ENCODE assay signal across 1 cellular context in the genomic region with DNA sequence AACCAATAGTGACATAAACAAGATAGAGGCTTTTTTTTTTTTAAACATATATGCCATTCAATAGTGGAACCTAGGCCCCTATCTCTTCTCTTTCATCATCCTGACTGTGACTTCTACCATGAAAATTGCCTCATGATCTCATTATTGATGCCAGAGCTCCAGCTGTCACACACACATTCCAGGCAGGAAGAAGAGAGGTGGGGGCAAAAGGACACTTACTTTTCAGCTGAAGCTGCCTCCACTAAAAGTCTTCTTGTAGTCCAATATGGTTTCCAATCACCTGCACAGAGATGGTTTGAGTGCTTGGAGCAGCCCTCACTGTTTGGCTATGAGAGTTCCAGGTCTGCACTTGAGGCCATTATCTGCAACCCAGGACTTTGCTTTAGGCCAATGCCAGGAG.
TF ChIP-seq lines count a peak whose summit lies in the region.

No MANE protein-coding gene starts in this region.

TF ChIP-seq in K562, 482 proteins besides CTCF, POLR2A, EP300 and RAD21 (continued from another document and continues in another):
- TF ChIP-seq, protein P1, sequence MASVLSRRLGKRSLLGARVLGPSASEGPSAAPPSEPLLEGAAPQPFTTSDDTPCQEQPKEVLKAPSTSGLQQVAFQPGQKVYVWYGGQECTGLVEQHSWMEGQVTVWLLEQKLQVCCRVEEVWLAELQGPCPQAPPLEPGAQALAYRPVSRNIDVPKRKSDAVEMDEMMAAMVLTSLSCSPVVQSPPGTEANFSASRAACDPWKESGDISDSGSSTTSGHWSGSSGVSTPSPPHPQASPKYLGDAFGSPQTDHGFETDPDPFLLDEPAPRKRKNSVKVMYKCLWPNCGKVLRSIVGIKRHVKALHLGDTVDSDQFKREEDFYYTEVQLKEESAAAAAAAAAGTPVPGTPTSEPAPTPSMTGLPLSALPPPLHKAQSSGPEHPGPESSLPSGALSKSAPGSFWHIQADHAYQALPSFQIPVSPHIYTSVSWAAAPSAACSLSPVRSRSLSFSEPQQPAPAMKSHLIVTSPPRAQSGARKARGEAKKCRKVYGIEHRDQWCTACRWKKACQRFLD (CRISPR knock-in tag; IDR thresholded peaks at IDR 0.05) = no peak
- no peak for TF ChIP-seq ETV1 (tag; conservative IDR thresholded peaks at IDR 0.05; ENCODE audit: low read depth)
- TF ChIP-seq PCBP2 (IDR thresholded peaks at IDR 0.05; ENCODE audit: low read depth, low read length, poor library complexity, severe bottlenecking) = no peak
- no peak for TF ChIP-seq ZNF165 (CRISPR knock-in tag; IDR thresholded peaks at IDR 0.05; ENCODE audit: borderline replicate concordance)
- no peak for TF ChIP-seq EP400 (IDR thresholded peaks at IDR 0.05)
- TF ChIP-seq SAFB (IDR thresholded peaks at IDR 0.05; ENCODE audit: borderline replicate concordance, low read depth, low read length) = no peak
- peak; percentile 97 for TF ChIP-seq PTBP1 (IDR thresholded peaks at IDR 0.05; ENCODE audit: low read depth, low read length)
- no peak for TF ChIP-seq RUNX1 (IDR thresholded peaks at IDR 0.05; ENCODE audit: low read depth)
- TF ChIP-seq EGR1 (conservative IDR thresholded peaks at IDR 0.05) = no peak
- TF ChIP-seq ZNF583 (CRISPR knock-in tag; IDR thresholded peaks at IDR 0.05) = no peak
- no peak for TF ChIP-seq SIRT6 (IDR thresholded peaks at IDR 0.05; ENCODE audit: low read depth, low read length)
- no peak for TF ChIP-seq TAF1 (IDR thresholded peaks at IDR 0.05; ENCODE audit: control insufficient read depth, extremely low read depth, insufficient read depth, low read length, severe bottlenecking)
- TF ChIP-seq RFX1 (IDR thresholded peaks at IDR 0.05) = no peak
- no peak for TF ChIP-seq ZNF586 (CRISPR knock-in tag; conservative IDR thresholded peaks at IDR 0.05)
- TF ChIP-seq PCBP1 (IDR thresholded peaks at IDR 0.05; ENCODE audit: low read depth, low read length, poor library complexity, severe bottlenecking) = no peak
- no peak for TF ChIP-seq TCF7L2 (IDR thresholded peaks at IDR 0.05; ENCODE audit: low read depth, low read length)
- no peak for TF ChIP-seq PTTG1 (tag; IDR thresholded peaks at IDR 0.05; ENCODE audit: low read depth)
- TF ChIP-seq IFI16 (CRISPR knock-in tag; IDR thresholded peaks at IDR 0.05) = no peak
- no peak for TF ChIP-seq ZNF24 (IDR thresholded peaks at IDR 0.05)
- peak; percentile 5; the same call in 1 of the 2 replicates for TF ChIP-seq JUND (IDR thresholded peaks at IDR 0.05; ENCODE audit: borderline replicate concordance, low read depth, low read length)
- TF ChIP-seq JUND (tag; IDR thresholded peaks at IDR 0.05; ENCODE audit: borderline replicate concordance, low read depth, low read length) = no peak
- TF ChIP-seq, protein P2, sequence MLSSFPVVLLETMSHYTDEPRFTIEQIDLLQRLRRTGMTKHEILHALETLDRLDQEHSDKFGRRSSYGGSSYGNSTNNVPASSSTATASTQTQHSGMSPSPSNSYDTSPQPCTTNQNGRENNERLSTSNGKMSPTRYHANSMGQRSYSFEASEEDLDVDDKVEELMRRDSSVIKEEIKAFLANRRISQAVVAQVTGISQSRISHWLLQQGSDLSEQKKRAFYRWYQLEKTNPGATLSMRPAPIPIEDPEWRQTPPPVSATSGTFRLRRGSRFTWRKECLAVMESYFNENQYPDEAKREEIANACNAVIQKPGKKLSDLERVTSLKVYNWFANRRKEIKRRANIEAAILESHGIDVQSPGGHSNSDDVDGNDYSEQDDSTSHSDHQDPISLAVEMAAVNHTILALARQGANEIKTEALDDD (IDR thresholded peaks at IDR 0.05) = no peak
- no peak for TF ChIP-seq NELFE (IDR thresholded peaks at IDR 0.05; ENCODE audit: insufficient read depth, insufficient read length)
- TF ChIP-seq ARNT (IDR thresholded peaks at IDR 0.05) = 0 out of 4 replicates have a peak, but pooled peaks of 1 of the 2 experiments have one; percentile 47
- TF ChIP-seq HNRNPLL (IDR thresholded peaks at IDR 0.05; ENCODE audit: low read depth, low read length, poor library complexity, severe bottlenecking) = no peak
- TF ChIP-seq, protein P3, sequence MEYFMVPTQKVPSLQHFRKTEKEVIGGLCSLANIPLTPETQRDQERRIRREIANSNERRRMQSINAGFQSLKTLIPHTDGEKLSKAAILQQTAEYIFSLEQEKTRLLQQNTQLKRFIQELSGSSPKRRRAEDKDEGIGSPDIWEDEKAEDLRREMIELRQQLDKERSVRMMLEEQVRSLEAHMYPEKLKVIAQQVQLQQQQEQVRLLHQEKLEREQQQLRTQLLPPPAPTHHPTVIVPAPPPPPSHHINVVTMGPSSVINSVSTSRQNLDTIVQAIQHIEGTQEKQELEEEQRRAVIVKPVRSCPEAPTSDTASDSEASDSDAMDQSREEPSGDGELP (CRISPR knock-in tag; IDR thresholded peaks at IDR 0.05; ENCODE audit: borderline replicate concordance) = no peak
- TF ChIP-seq, protein P4, sequence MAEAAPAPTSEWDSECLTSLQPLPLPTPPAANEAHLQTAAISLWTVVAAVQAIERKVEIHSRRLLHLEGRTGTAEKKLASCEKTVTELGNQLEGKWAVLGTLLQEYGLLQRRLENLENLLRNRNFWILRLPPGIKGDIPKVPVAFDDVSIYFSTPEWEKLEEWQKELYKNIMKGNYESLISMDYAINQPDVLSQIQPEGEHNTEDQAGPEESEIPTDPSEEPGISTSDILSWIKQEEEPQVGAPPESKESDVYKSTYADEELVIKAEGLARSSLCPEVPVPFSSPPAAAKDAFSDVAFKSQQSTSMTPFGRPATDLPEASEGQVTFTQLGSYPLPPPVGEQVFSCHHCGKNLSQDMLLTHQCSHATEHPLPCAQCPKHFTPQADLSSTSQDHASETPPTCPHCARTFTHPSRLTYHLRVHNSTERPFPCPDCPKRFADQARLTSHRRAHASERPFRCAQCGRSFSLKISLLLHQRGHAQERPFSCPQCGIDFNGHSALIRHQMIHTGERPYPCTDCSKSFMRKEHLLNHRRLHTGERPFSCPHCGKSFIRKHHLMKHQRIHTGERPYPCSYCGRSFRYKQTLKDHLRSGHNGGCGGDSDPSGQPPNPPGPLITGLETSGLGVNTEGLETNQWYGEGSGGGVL (CRISPR knock-in tag; IDR thresholded peaks at IDR 0.05) = no peak
- peak; percentile 63 to 93 for TF ChIP-seq RCOR1 (IDR thresholded peaks at IDR 0.05; ENCODE audit: borderline replicate concordance in 1 of 2, low read depth in 2 of 2, low read length in 2 of 2)
- no peak for TF ChIP-seq XRCC5 (IDR thresholded peaks at IDR 0.05; ENCODE audit: low read depth, low read length)
- TF ChIP-seq, protein P5, sequence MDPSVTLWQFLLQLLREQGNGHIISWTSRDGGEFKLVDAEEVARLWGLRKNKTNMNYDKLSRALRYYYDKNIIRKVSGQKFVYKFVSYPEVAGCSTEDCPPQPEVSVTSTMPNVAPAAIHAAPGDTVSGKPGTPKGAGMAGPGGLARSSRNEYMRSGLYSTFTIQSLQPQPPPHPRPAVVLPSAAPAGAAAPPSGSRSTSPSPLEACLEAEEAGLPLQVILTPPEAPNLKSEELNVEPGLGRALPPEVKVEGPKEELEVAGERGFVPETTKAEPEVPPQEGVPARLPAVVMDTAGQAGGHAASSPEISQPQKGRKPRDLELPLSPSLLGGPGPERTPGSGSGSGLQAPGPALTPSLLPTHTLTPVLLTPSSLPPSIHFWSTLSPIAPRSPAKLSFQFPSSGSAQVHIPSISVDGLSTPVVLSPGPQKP (CRISPR knock-in tag; IDR thresholded peaks at IDR 0.05) = no peak
- no peak for TF ChIP-seq HEY1 (CRISPR knock-in tag; IDR thresholded peaks at IDR 0.05; ENCODE audit: borderline replicate concordance)
- no peak for TF ChIP-seq SIX5 (IDR thresholded peaks at IDR 0.05; ENCODE audit: borderline replicate concordance in 1 of 2, insufficient read depth in 1 of 2, low read depth in 1 of 2, low read length in 2 of 2)
- peak; percentile 59; the same call in 1 of the 2 replicates for TF ChIP-seq MTA3 (IDR thresholded peaks at IDR 0.05; ENCODE audit: borderline replicate concordance)
- TF ChIP-seq, protein P6, sequence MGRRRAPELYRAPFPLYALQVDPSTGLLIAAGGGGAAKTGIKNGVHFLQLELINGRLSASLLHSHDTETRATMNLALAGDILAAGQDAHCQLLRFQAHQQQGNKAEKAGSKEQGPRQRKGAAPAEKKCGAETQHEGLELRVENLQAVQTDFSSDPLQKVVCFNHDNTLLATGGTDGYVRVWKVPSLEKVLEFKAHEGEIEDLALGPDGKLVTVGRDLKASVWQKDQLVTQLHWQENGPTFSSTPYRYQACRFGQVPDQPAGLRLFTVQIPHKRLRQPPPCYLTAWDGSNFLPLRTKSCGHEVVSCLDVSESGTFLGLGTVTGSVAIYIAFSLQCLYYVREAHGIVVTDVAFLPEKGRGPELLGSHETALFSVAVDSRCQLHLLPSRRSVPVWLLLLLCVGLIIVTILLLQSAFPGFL (CRISPR knock-in tag; IDR thresholded peaks at IDR 0.05) = no peak
- no peak for TF ChIP-seq STAG1 (CRISPR knock-in tag; IDR thresholded peaks at IDR 0.05; ENCODE audit: borderline replicate concordance)
- TF ChIP-seq CEBPB (tag; IDR thresholded peaks at IDR 0.05) = no peak
- no peak for TF ChIP-seq TAF7 (tag; IDR thresholded peaks at IDR 0.05)
- peak; percentile 24; the same call in 1 of the 2 replicates for TF ChIP-seq ESRRA (IDR thresholded peaks at IDR 0.05; ENCODE audit: borderline replicate concordance, low read depth)
- TF ChIP-seq, protein P7, sequence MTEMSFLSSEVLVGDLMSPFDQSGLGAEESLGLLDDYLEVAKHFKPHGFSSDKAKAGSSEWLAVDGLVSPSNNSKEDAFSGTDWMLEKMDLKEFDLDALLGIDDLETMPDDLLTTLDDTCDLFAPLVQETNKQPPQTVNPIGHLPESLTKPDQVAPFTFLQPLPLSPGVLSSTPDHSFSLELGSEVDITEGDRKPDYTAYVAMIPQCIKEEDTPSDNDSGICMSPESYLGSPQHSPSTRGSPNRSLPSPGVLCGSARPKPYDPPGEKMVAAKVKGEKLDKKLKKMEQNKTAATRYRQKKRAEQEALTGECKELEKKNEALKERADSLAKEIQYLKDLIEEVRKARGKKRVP (CRISPR knock-in tag; IDR thresholded peaks at IDR 0.05) = no peak
- TF ChIP-seq MEF2D (tag; conservative IDR thresholded peaks at IDR 0.05; ENCODE audit: low read depth) = no peak
- TF ChIP-seq, protein P8, sequence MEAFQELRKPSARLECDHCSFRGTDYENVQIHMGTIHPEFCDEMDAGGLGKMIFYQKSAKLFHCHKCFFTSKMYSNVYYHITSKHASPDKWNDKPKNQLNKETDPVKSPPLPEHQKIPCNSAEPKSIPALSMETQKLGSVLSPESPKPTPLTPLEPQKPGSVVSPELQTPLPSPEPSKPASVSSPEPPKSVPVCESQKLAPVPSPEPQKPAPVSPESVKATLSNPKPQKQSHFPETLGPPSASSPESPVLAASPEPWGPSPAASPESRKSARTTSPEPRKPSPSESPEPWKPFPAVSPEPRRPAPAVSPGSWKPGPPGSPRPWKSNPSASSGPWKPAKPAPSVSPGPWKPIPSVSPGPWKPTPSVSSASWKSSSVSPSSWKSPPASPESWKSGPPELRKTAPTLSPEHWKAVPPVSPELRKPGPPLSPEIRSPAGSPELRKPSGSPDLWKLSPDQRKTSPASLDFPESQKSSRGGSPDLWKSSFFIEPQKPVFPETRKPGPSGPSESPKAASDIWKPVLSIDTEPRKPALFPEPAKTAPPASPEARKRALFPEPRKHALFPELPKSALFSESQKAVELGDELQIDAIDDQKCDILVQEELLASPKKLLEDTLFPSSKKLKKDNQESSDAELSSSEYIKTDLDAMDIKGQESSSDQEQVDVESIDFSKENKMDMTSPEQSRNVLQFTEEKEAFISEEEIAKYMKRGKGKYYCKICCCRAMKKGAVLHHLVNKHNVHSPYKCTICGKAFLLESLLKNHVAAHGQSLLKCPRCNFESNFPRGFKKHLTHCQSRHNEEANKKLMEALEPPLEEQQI (IDR thresholded peaks at IDR 0.05) = peak; percentile 75
- TF ChIP-seq, protein P9, sequence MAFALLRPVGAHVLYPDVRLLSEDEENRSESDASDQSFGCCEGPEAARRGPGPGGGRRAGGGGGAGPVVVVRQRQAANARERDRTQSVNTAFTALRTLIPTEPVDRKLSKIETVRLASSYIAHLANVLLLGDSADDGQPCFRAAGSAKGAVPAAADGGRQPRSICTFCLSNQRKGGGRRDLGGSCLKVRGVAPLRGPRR (CRISPR knock-in tag; IDR thresholded peaks at IDR 0.05) = no peak
- TF ChIP-seq, protein P10, sequence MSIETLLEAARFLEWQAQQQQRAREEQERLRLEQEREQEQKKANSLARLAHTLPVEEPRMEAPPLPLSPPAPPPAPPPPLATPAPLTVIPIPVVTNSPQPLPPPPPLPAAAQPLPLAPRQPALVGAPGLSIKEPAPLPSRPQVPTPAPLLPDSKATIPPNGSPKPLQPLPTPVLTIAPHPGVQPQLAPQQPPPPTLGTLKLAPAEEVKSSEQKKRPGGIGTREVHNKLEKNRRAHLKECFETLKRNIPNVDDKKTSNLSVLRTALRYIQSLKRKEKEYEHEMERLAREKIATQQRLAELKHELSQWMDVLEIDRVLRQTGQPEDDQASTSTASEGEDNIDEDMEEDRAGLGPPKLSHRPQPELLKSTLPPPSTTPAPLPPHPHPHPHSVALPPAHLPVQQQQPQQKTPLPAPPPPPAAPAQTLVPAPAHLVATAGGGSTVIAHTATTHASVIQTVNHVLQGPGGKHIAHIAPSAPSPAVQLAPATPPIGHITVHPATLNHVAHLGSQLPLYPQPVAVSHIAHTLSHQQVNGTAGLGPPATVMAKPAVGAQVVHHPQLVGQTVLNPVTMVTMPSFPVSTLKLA (conservative IDR thresholded peaks at IDR 0.05) = no peak
- TF ChIP-seq SMC3 (conservative IDR thresholded peaks at IDR 0.05; ENCODE audit: insufficient read depth, low read depth, low read length) = no peak
- TF ChIP-seq RBM22 (IDR thresholded peaks at IDR 0.05; ENCODE audit: low read depth, low read length, poor library complexity, severe bottlenecking) = no peak
- no peak for TF ChIP-seq STAT5A (IDR thresholded peaks at IDR 0.05; ENCODE audit: borderline replicate concordance, low read length)
- peak in 1 of 2 experiments; percentile 85; a peak in 1 of 4 replicates for TF ChIP-seq TEAD1 (CRISPR knock-in tag; IDR thresholded peaks at IDR 0.05)
